Comparison of ENCODE assay signal across 1 cellular context in the genomic region with DNA sequence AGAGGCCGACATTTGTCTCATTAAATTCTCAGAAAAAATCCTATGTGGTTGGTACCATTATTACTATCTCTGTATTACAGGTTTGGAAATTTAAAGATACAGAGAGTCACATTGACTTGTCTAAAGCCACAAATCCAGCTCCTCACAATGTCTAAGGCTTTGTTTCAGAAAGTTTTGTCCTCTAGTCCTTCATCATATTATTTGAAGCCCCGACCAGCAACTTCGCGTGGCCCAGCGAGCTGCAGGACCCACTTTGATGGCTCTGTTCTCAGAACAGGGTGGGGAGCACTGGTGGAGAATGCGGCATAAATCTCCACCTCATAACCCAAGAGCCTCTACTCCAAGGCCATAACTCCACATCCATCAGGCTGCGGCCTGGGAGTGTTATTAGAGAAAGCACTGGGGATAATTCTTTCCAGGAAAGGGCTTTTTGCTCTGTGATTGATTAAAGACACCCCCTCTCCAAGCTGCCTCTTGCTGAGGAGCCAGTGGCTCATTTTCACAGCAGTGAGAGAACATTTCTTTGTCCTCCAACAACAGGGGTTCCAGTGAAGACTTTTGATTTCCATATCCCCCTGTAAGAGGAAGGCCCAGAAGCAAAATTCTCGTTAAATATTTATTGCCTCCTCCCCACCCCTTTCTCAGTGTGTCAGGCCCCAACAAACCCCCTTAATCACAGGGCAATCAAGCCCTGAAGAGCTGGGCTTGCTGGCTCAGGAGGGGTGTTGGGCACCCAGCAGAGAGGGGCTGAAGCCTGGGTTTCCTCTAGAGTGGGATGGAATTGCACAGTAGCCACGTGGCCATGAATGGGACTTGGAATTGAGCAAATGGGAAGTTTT.
TF ChIP-seq lines count a peak whose summit lies in the region.

No MANE protein-coding gene starts in this region.

TF ChIP-seq in WTC11, 78 proteins besides CTCF, POLR2A, EP300 and RAD21:
- TF ChIP-seq, protein P1, sequence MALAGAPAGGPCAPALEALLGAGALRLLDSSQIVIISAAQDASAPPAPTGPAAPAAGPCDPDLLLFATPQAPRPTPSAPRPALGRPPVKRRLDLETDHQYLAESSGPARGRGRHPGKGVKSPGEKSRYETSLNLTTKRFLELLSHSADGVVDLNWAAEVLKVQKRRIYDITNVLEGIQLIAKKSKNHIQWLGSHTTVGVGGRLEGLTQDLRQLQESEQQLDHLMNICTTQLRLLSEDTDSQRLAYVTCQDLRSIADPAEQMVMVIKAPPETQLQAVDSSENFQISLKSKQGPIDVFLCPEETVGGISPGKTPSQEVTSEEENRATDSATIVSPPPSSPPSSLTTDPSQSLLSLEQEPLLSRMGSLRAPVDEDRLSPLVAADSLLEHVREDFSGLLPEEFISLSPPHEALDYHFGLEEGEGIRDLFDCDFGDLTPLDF (CRISPR knock-in tag; IDR thresholded peaks at IDR 0.05), result no peak
- TF ChIP-seq ZBTB43 (CRISPR knock-in tag; IDR thresholded peaks at IDR 0.05), result 0 out of 2 replicates have a peak, but pooled peaks have one; percentile 44
- no peak for TF ChIP-seq SOX15 (CRISPR knock-in tag; IDR thresholded peaks at IDR 0.05)
- TF ChIP-seq, protein P2, sequence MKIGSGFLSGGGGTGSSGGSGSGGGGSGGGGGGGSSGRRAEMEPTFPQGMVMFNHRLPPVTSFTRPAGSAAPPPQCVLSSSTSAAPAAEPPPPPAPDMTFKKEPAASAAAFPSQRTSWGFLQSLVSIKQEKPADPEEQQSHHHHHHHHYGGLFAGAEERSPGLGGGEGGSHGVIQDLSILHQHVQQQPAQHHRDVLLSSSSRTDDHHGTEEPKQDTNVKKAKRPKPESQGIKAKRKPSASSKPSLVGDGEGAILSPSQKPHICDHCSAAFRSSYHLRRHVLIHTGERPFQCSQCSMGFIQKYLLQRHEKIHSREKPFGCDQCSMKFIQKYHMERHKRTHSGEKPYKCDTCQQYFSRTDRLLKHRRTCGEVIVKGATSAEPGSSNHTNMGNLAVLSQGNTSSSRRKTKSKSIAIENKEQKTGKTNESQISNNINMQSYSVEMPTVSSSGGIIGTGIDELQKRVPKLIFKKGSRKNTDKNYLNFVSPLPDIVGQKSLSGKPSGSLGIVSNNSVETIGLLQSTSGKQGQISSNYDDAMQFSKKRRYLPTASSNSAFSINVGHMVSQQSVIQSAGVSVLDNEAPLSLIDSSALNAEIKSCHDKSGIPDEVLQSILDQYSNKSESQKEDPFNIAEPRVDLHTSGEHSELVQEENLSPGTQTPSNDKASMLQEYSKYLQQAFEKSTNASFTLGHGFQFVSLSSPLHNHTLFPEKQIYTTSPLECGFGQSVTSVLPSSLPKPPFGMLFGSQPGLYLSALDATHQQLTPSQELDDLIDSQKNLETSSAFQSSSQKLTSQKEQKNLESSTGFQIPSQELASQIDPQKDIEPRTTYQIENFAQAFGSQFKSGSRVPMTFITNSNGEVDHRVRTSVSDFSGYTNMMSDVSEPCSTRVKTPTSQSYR (CRISPR knock-in tag; IDR thresholded peaks at IDR 0.05), result no peak
- no peak for TF ChIP-seq PRRX2 (CRISPR knock-in tag; IDR thresholded peaks at IDR 0.05)
- TF ChIP-seq, protein P3, sequence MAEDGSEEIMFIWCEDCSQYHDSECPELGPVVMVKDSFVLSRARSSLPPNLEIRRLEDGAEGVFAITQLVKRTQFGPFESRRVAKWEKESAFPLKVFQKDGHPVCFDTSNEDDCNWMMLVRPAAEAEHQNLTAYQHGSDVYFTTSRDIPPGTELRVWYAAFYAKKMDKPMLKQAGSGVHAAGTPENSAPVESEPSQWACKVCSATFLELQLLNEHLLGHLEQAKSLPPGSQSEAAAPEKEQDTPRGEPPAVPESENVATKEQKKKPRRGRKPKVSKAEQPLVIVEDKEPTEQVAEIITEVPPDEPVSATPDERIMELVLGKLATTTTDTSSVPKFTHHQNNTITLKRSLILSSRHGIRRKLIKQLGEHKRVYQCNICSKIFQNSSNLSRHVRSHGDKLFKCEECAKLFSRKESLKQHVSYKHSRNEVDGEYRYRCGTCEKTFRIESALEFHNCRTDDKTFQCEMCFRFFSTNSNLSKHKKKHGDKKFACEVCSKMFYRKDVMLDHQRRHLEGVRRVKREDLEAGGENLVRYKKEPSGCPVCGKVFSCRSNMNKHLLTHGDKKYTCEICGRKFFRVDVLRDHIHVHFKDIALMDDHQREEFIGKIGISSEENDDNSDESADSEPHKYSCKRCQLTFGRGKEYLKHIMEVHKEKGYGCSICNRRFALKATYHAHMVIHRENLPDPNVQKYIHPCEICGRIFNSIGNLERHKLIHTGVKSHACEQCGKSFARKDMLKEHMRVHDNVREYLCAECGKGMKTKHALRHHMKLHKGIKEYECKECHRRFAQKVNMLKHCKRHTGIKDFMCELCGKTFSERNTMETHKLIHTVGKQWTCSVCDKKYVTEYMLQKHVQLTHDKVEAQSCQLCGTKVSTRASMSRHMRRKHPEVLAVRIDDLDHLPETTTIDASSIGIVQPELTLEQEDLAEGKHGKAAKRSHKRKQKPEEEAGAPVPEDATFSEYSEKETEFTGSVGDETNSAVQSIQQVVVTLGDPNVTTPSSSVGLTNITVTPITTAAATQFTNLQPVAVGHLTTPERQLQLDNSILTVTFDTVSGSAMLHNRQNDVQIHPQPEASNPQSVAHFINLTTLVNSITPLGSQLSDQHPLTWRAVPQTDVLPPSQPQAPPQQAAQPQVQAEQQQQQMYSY (CRISPR knock-in tag; IDR thresholded peaks at IDR 0.05), result no peak
- TF ChIP-seq, protein P4, sequence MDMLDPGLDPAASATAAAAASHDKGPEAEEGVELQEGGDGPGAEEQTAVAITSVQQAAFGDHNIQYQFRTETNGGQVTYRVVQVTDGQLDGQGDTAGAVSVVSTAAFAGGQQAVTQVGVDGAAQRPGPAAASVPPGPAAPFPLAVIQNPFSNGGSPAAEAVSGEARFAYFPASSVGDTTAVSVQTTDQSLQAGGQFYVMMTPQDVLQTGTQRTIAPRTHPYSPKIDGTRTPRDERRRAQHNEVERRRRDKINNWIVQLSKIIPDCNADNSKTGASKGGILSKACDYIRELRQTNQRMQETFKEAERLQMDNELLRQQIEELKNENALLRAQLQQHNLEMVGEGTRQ (CRISPR knock-in tag; IDR thresholded peaks at IDR 0.05), result peak; percentile 80
- TF ChIP-seq NFYB (CRISPR knock-in tag; conservative IDR thresholded peaks at IDR 0.05; ENCODE audit: low read depth), result no peak
- peak; percentile 68; the same call in 1 of the 2 replicates for TF ChIP-seq FOXP4 (CRISPR knock-in tag; IDR thresholded peaks at IDR 0.05)
- peak; percentile 64 for TF ChIP-seq ZNF423 (CRISPR knock-in tag; IDR thresholded peaks at IDR 0.05)
